ENCODE assay signal across 8 cellular contexts in the genomic region with DNA sequence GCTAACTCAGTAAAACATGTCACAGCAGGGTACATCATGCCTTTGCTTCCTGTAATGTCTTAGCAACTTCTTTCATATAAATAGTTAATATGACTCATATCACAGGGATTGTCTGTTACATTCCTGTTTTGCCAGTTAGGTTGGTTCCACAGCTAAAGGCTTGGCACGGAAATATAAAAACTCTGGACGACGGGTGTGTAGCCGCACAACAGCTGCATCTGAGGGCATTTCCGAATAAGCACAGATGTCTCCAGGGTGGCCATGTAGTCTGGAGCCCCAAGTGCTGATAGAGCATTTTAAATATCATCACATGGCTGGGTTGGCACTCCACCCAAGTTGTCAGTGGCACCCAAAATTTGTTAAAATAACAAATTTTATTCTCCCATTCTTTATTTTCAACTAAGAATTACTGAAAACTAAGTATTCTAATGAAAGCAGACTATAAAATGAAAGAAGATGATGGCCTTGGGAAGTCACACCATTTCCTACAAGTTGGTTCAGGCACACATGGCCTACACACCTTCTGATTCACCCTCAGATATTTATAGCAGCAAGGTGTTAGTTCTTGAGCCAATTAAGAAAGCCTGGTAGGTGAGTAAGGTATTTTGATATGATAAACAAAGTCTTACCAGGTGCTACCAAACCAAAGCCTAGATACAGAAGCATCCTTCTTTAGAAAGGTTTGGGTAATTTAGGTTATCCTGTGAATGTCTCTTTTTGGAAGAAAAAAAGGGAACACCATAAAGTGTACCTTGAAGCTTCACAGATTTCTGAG.
DNase-seq lines count a peak whose midpoint lies in the region; ATAC-seq, FAIRE-seq and TF ChIP-seq lines count a peak whose summit lies in the region.

No MANE protein-coding gene starts in this region.

- no peak for TF ChIP-seq CTCF in neural progenitor cell (IDR thresholded peaks at IDR 0.05)

- ATAC-seq in GM18511 (IDR thresholded peaks at IDR 0.05; ENCODE audit: unreplicated experiment) (peak; percentile 44), HG02884 (IDR thresholded peaks at IDR 0.05; ENCODE audit: unreplicated experiment) (peak; percentile 24)

- H3F3A ChIP-seq in neural progenitor cell (ENCODE audit: low read depth): no peaks in the 10 kb centered on the region

- no peak overlapping the region for H3K4me3 Mint-ChIP-seq in neural progenitor cell

- peak; percentile 96 for FAIRE-seq in RCC 7860 (lab: Jason Lieb, UNC)

- H3K9ac ChIP-seq in rectal smooth muscle tissue (ENCODE audit: low read length) (no peak overlapping the region), neural progenitor cell (no peak overlapping the region)

- H3K27ac ChIP-seq in epithelial cell of prostate: peak overlapping the region; percentile 99
- peak overlapping the region; percentile 17 for H3K27ac ChIP-seq in rectal smooth muscle tissue (ENCODE audit: low read depth, low read length)
- no peak overlapping the region for H3K27ac ChIP-seq in neural progenitor cell

- H3K36me3 ChIP-seq in rectal smooth muscle tissue (ENCODE audit: control insufficient read depth, insufficient read depth, low read length): no peaks in the 10 kb centered on the region
- no peaks in the 10 kb centered on the region for H3K36me3 ChIP-seq in neural progenitor cell

- H3K36me3 Mint-ChIP-seq in neural progenitor cell: peaks cover 1% of the 10 kb centered on the region

- no peaks in the 10 kb centered on the region for H3K9me3 Mint-ChIP-seq in neural progenitor cell

- H3K4me1 Mint-ChIP-seq in neural progenitor cell: peaks cover 3% of the 10 kb centered on the region

- H3K4me1 ChIP-seq in rectal smooth muscle tissue (ENCODE audit: control insufficient read depth, insufficient read depth, low read length) (peaks cover 3% of the 10 kb centered on the region), neural progenitor cell (no peaks in the 10 kb centered on the region)

- no peaks in the 10 kb centered on the region for H3K27me3 Mint-ChIP-seq in neural progenitor cell (ENCODE audit: insufficient read depth, low read depth)

- no peaks in the 10 kb centered on the region for H3K27me3 ChIP-seq in rectal smooth muscle tissue (ENCODE audit: control insufficient read depth, insufficient read depth, low read length)
- H3K27me3 ChIP-seq in neural progenitor cell: no peaks in the 10 kb centered on the region

- no peak overlapping the region for H3K27ac Mint-ChIP-seq in neural progenitor cell

- DNase-seq in RCC 7860 (ENCODE audit: low spot score) (peak; percentile 97), epithelial cell of prostate (ENCODE audit: low read depth, low spot score) (peak; percentile 84), midbrain (lab: John Stamatoyannopoulos, UW) (no peak), mesenteric fat pad (ENCODE audit: low spot score) (no peak), neural progenitor cell (ENCODE audit: low spot score) (no peak)

- H2AFZ ChIP-seq in neural progenitor cell (replicated peaks): no peak overlapping the region

- H3K4me2 ChIP-seq in neural progenitor cell: no peak overlapping the region

- H3K79me2 ChIP-seq in neural progenitor cell (ENCODE audit: low read depth): no peaks in the 10 kb centered on the region

- no peak overlapping the region for H3K4me3 ChIP-seq in rectal smooth muscle tissue (ENCODE audit: low read length)
- no peak overlapping the region for H3K4me3 ChIP-seq in neural progenitor cell

- H3K9me3 ChIP-seq in neural progenitor cell (ENCODE audit: low read depth): no peaks in the 10 kb centered on the region

- H4K20me1 ChIP-seq in neural progenitor cell (ENCODE audit: low read depth): no peaks in the 10 kb centered on the region

Comparison
In these comparisons a context has a peak if more than half of its experiments do, and no peak if none do; other contexts are left out.
1. DNase-seq: peak in RCC 7860 (single experiment) and epithelial cell of prostate (single experiment); none in midbrain (single experiment), mesenteric fat pad (single experiment) and neural progenitor cell (single experiment).